In the genomic region with DNA sequence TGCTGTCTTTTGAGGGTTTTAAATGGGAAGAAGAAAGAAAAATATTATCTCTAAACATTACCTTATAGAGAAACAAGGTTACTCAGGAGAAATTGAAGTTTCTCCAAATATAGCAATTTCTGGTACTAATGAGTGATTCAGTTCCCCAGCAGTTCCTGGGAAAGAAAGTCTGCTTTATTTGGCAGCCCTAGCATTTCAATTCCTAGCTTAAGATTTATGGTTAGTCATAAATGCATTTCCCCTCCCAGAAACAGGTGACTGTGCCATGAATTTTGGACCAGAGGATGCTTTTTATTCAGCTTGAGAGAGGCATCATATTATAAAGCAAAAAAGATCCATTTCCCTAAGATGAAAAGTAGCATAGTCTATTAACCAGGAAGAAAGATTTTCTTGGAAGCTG, we compare ENCODE assay signal across 21 cellular contexts.
DNase-seq lines count a peak whose midpoint lies in the region.
"Had no signal": no experiment of that assay in that cellular context is flagged by ENCODE, and none has a peak within 500 bp of the region (broad histone marks: within the 10 kb centered on the region; RNA-seq: fewer than 3 reads in every experiment).

No MANE protein-coding gene starts in this region.

- DNase-seq in A172 (ENCODE audit: low spot score): peak; percentile 18
- peak; percentile 70 for DNase-seq in HCEC 1CT
- DNase-seq in dedifferentiated amniotic fluid mesenchymal stem cell (ENCODE audit: extremely low spot score): peak; percentile 58
- DNase-seq in iris pigment epithelial cell (ENCODE audit: low read depth): peak; percentile 62
- no peak for DNase-seq in NCI-H2196 (lab: John Stamatoyannopoulos, UW; ENCODE audit: unreplicated experiment)
- no peak for DNase-seq in COLO668 (lab: John Stamatoyannopoulos, UW; ENCODE audit: unreplicated experiment)
- no peak for DNase-seq in activated naive CD4-positive, alpha-beta T cell treated with anti-CD3 and anti-CD28 coated beads for 36 hours
- DNase-seq in NCI-H2171 (lab: John Stamatoyannopoulos, UW): no peak
- DNase-seq: activated CD4-positive, alpha-beta T cell treated with anti-CD3 and anti-CD28 coated beads for 4 hours; activated CD8-positive, alpha-beta memory T cell treated with anti-CD3 and anti-CD28 coated beads for 24 hours; activated naive CD4-positive, alpha-beta T cell; activated T-cell treated with anti-CD3 and anti-CD28 coated beads, Interleukin-2, amount 50 U/mL, for 1 hour; caudate nucleus; kidney; NCI-H1105; NCI-H2029 treated with DMSO at 0.1 percent for 48 hours; nephron progenitor cell; right lobe of liver; stimulated activated CD4-positive, alpha-beta T cell treated with anti-CD3 and anti-CD28 coated beads, Interleukin-15, amount 100 ng/mL, for 24 hours; stomach; upper lobe of left lung had no signal

- no peak overlapping the region for H3K4me3 Mint-ChIP-seq in activated naive CD4-positive, alpha-beta T cell treated with anti-CD3 and anti-CD28 coated beads for 36 hours
- H3K4me3 Mint-ChIP-seq: nephron progenitor cell had no signal

- intact Hi-C loops in activated naive CD4-positive, alpha-beta T cell treated with anti-CD3 and anti-CD28 coated beads for 36 hours (cut with micrococcal nuclease): no loop called here

- no peaks in the 10 kb centered on the region for H3K27me3 Mint-ChIP-seq in activated naive CD4-positive, alpha-beta T cell treated with anti-CD3 and anti-CD28 coated beads for 36 hours (ENCODE audit: low read depth)

- CTCF ChIA-PET in activated naive CD4-positive, alpha-beta T cell treated with anti-CD3 and anti-CD28 coated beads for 36 hours (lab: Charles Lee): interaction anchor here (0.9 to 1.2 kb wide), 3 partner anchors 9 to 47 kb away, joined by 3 to 4 read pairs (median 3); no protein-coding TSS in a partner anchor

- H3K4me1 Mint-ChIP-seq in activated naive CD4-positive, alpha-beta T cell treated with anti-CD3 and anti-CD28 coated beads for 36 hours (ENCODE audit: low read depth): no peaks in the 10 kb centered on the region
- H3K4me1 Mint-ChIP-seq: nephron progenitor cell had no signal

- H3K36me3 Mint-ChIP-seq in activated naive CD4-positive, alpha-beta T cell treated with anti-CD3 and anti-CD28 coated beads for 36 hours (ENCODE audit: low read depth): no peaks in the 10 kb centered on the region

- no peak overlapping the region for H3K27ac Mint-ChIP-seq in activated naive CD4-positive, alpha-beta T cell treated with anti-CD3 and anti-CD28 coated beads for 36 hours
- H3K27ac Mint-ChIP-seq: nephron progenitor cell had no signal

- no peaks in the 10 kb centered on the region for H3K9me3 Mint-ChIP-seq in activated naive CD4-positive, alpha-beta T cell treated with anti-CD3 and anti-CD28 coated beads for 36 hours

Comparison
In these comparisons a context has a peak if more than half of its experiments do, and no peak if none do; other contexts are left out.
1. DNase-seq: peak in A172 (single experiment), HCEC 1CT (single experiment), dedifferentiated amniotic fluid mesenchymal stem cell (single experiment) and iris pigment epithelial cell (single experiment); none in NCI-H2196 (single experiment), COLO668 (single experiment), activated naive CD4-positive, alpha-beta T cell treated with anti-CD3 and anti-CD28 coated beads for 36 hours (single experiment) and NCI-H2171 (single experiment).